In genomic region chr3:55435446-55435845, GRCh38 we compare ENCODE assay signal across 20 cellular contexts. TPM values are rescaled to one million over a fixed set of nuclear protein-coding genes. Genes with fewer than 3 reads are reported as not detected.
DNase-seq lines count a peak whose midpoint lies in the region; FAIRE-seq and TF ChIP-seq lines count a peak whose summit lies in the region.
"Had no signal": no experiment of that assay in that cellular context is flagged by ENCODE, and none has a peak within 500 bp of the region (broad histone marks: within the 10 kb centered on the region; RNA-seq: fewer than 3 reads in every experiment).

No MANE protein-coding gene starts in this region.

- no peak for FAIRE-seq in frontal cortex (lab: Jason Lieb, UNC)
- FAIRE-seq: A204.1 had no signal

- H3K9ac ChIP-seq in MM.1S (ENCODE audit: low read length) = no peak overlapping the region
- H3K9ac ChIP-seq: BLaER1 had no signal

- no peaks in the 10 kb centered on the region for H3F3A ChIP-seq in MM.1S (ENCODE audit: insufficient read depth, low read length)

- H3K36me3 ChIP-seq in MM.1S (replicated peaks; ENCODE audit: insufficient read depth, low read length) (no peaks in the 10 kb centered on the region), esophagus muscularis mucosa (no peaks in the 10 kb centered on the region), left ventricle myocardium inferior (no peaks in the 10 kb centered on the region)
- H3K36me3 ChIP-seq: BE2C, BLaER1 had no signal

- no peaks in the 10 kb centered on the region for H3K27me3 ChIP-seq in MM.1S (replicated peaks; ENCODE audit: insufficient read depth, low read length)
- no peaks in the 10 kb centered on the region for H3K27me3 ChIP-seq in esophagus muscularis mucosa
- peaks cover 29% of the 10 kb centered on the region for H3K27me3 ChIP-seq in left ventricle myocardium inferior (ENCODE audit: low read depth)
- H3K27me3 ChIP-seq: BE2C, BLaER1 had no signal

- no peaks in the 10 kb centered on the region for H3K79me2 ChIP-seq in MM.1S (ENCODE audit: low read length)

- TF ChIP-seq CTCF in MM.1S (IDR thresholded peaks at IDR 0.05; ENCODE audit: low read length) (no peak), esophagus muscularis mucosa (IDR thresholded peaks at IDR 0.05) (no peak), left ventricle myocardium inferior (IDR thresholded peaks at IDR 0.05; ENCODE audit: borderline replicate concordance) (no peak)

- H3K4me2 ChIP-seq in MM.1S (ENCODE audit: low read depth, low read length) = no peak overlapping the region
- H3K4me2 ChIP-seq: BLaER1 had no signal

- POLR2A ChIA-PET in HEK293T (lab: Yijun Ruan, JAX) = no interaction called here

- H2AFZ ChIP-seq in MM.1S (ENCODE audit: low read length) = no peak overlapping the region

- H3K4me3 ChIP-seq in MM.1S (ENCODE audit: low read length) (no peak overlapping the region), esophagus muscularis mucosa (no peak overlapping the region), left ventricle myocardium inferior (no peak overlapping the region)
- H3K4me3 ChIP-seq: BLaER1, GM12878 had no signal

- H3K9me3 ChIP-seq in MM.1S (replicated peaks; ENCODE audit: insufficient read depth, low read length) (no peaks in the 10 kb centered on the region), esophagus muscularis mucosa (no peaks in the 10 kb centered on the region), left ventricle myocardium inferior (replicated peaks) (no peaks in the 10 kb centered on the region)
- H3K9me3 ChIP-seq: BE2C, BLaER1 had no signal

- TF ChIP-seq EP300 in esophagus muscularis mucosa (IDR thresholded peaks at IDR 0.05) = no peak

- no peak for DNase-seq in HEK293T (ENCODE audit: extremely low spot score)
- DNase-seq in MM.1S = peak; percentile 4
- peak; percentile 70 for DNase-seq in esophagus muscularis mucosa (ENCODE audit: extremely low spot score)
- DNase-seq in epidermal melanocyte (ENCODE audit: insufficient read length, low spot score) = no peak
- no peak for DNase-seq in frontal cortex (ENCODE audit: low spot score in 2 of 2)
- no peak for DNase-seq in left ventricle myocardium inferior
- DNase-seq: 8988T; BE2C; C1 segment of cervical spinal cord; CD4-positive, alpha-beta memory T cell; CD8-positive, alpha-beta memory T cell; COR-L47; DMS 273 treated with DMSO at 0.1 percent for 48 hours; DMS153; DMS79; GDM1 had no signal

- no peak for TF ChIP-seq POLR2A in esophagus muscularis mucosa (IDR thresholded peaks at IDR 0.05; ENCODE audit: low read depth)

- WGBS in esophagus muscularis mucosa = 27% methylated on average over 7 of the region's 7 CpGs

- H3K4me1 ChIP-seq in MM.1S (ENCODE audit: low read length) = no peaks in the 10 kb centered on the region
- H3K4me1 ChIP-seq in esophagus muscularis mucosa = peaks cover 0 to 8% (median 6%) of the 10 kb centered on the region in 4 donors
- no peaks in the 10 kb centered on the region for H3K4me1 ChIP-seq in left ventricle myocardium inferior
- H3K4me1 ChIP-seq: BE2C, BLaER1 had no signal

- CTCF ChIA-PET in HEK293T (lab: Yijun Ruan, JAX) = interaction anchor here (0.6 kb wide), 1 partner anchor 108 kb away, joined by 3 read pairs; no protein-coding TSS in a partner anchor

- H4K20me1 ChIP-seq in MM.1S (ENCODE audit: insufficient read depth, low read length) = no peaks in the 10 kb centered on the region
- H4K20me1 ChIP-seq: BLaER1 had no signal

- no peak overlapping the region for H3K27ac ChIP-seq in MM.1S (ENCODE audit: low read length)
- H3K27ac ChIP-seq in esophagus muscularis mucosa (replicated peaks in 1 of 4) = no peak overlapping the region
- H3K27ac ChIP-seq in left ventricle myocardium inferior (replicated peaks) = no peak overlapping the region
- H3K27ac ChIP-seq: BLaER1 had no signal

- no peaks in the 10 kb centered on the region for H3K9me2 ChIP-seq in MM.1S (replicated peaks; ENCODE audit: insufficient read depth, low read length)

- intact Hi-C loops in esophagus muscularis mucosa (cut with DNase I) = no loop called here
- intact Hi-C loops in left ventricle myocardium inferior (cut with micrococcal nuclease) = no loop called here

TF ChIP-seq in HEK293T, 16 proteins besides CTCF, POLR2A, EP300 and RAD21:
- TF ChIP-seq PKNOX1 (IDR thresholded peaks at IDR 0.05) = peak; percentile 53
- TF ChIP-seq FOXM1 (IDR thresholded peaks at IDR 0.05; ENCODE audit: borderline replicate concordance) = no peak

RNA-seq across cellular contexts. Expression of gene WNT5A, which starts 51.7 kb away (rescaled TPM):
- total RNA-seq in esophagus muscularis mucosa (10 to 100 TPM; 14.5 to 45.9 (median 21.0) TPM), frontal cortex (7.3 TPM), left ventricle myocardium inferior (3.8 TPM)
- total RNA-seq: CD4-positive, CD25-positive, alpha-beta regulatory T cell; CD8-positive, alpha-beta memory T cell had no signal

Comparison
In these comparisons a context has a peak if more than half of its experiments do, and no peak if none do; other contexts are left out.
1. DNase-seq: peak in MM.1S (single experiment) and esophagus muscularis mucosa (single experiment); none in HEK293T (single experiment), epidermal melanocyte (single experiment), frontal cortex (0 of 2) and left ventricle myocardium inferior (single experiment).